Comparison of ENCODE assay signal across 1 cellular context in genomic region chr3:177169936-177170722, GRCh38.
TF ChIP-seq lines count a peak whose summit lies in the region.

No MANE protein-coding gene starts in this region.

TF ChIP-seq in WTC11, 78 proteins besides CTCF, POLR2A, EP300 and RAD21 (continued from another document):
- TF ChIP-seq ARID4B (CRISPR knock-in tag; IDR thresholded peaks at IDR 0.05; ENCODE audit: borderline replicate concordance) (no peak), KAT7 (CRISPR knock-in tag; IDR thresholded peaks at IDR 0.05; ENCODE audit: borderline replicate concordance) (no peak), PRDM15 (CRISPR knock-in tag; IDR thresholded peaks at IDR 0.05) (no peak)
TF ChIP-seq in WTC11: peak in this region for 0.
